ENCODE assay signal across 5 cellular contexts in the genomic region with DNA sequence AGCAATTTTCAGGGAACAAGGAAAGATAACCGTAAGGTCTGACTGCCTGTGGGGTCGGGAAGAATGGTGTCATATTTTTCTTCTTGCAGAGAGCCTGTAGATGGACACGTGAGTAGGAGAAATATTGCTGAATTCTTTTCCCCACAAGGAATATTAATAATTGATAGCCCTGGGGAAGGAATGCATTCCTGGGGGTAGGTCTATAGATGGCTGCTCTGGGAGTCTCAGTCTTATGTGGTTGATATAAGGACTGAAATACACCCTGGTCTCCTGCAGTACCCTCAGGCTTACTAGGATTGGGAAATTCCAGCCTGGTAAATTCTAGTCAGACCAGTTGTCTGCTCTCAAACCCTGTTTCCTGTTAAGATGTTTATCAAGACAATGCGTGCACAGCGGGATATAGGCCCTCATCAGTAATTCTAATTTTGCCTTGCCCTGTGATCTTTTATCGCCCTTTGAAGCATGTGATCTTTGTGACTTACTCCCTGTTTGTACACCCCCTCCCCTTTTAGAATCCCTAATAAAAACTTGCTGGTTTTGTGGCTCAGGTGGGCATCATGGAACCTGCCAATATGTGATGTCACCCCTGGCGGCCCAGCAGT. TPM values are rescaled to one million over a fixed set of nuclear protein-coding genes. Genes with fewer than 3 reads are reported as not detected.
"Had no signal": no experiment of that assay in that cellular context is flagged by ENCODE, and none has a peak within 500 bp of the region (broad histone marks: within the 10 kb centered on the region; RNA-seq: fewer than 3 reads in every experiment).

No MANE protein-coding gene starts in this region.

RNA-seq across cellular contexts. Expression of a gene that starts 12.4 kb away (rescaled TPM):
- total RNA-seq: HepG2, HT1080, IMR-90, M059J, SJSA1 had no signal

RNA-seq across cellular contexts. Expression of a gene that starts 12.8 kb away (rescaled TPM):
- total RNA-seq: HepG2 had no signal

RNA-seq across cellular contexts. Expression of a gene that starts 31.9 kb away (rescaled TPM):
- total RNA-seq: HepG2 had no signal
